Comparison of ENCODE assay signal across 8 cellular contexts in the genomic region with DNA sequence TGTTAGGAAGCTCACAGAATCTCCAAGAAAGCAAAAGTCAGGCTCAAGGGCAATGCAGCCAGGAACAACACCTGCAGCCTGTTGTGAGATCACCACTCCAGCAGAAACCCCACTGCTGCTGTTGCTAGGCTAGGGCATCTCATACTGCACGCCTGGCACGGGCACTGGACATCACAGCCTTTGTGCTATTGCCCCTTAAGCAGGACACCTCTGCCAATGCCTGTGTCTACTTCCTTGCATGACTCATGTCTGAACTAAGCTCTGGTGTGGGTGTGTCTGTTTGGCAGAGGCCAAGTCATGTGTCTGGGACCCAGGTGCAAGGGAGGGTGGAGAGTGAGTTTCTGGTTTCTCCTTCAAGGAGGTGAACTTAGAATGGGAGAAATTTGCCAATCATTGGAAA. TPM values are rescaled to one million over a fixed set of nuclear protein-coding genes. Genes with fewer than 3 reads are reported as not detected.
A peak's percentile ranks its signal among the peaks of the same experiment; 100 is the strongest.
DNase-seq lines count a peak whose midpoint lies in the region; ATAC-seq, FAIRE-seq and TF ChIP-seq lines count a peak whose summit lies in the region.

No MANE protein-coding gene starts in this region.

- H3K36me3 ChIP-seq in astrocyte (ENCODE audit: insufficient read depth, low read length) (no peaks in the 10 kb centered on the region), kidney epithelial cell (ENCODE audit: control insufficient read depth, insufficient read depth, low read length) (no peaks in the 10 kb centered on the region), thymus (ENCODE audit: control insufficient read depth, insufficient read depth) (no peaks in the 10 kb centered on the region)

- ATAC-seq in GM21367 (IDR thresholded peaks at IDR 0.05; ENCODE audit: unreplicated experiment) (peak; percentile 87), HG03460 (IDR thresholded peaks at IDR 0.05; ENCODE audit: unreplicated experiment) (peak; percentile 83)

- no peak overlapping the region for H2AFZ ChIP-seq in astrocyte (ENCODE audit: low read depth, low read length)

- H3K9me3 Mint-ChIP-seq in astrocyte (ENCODE audit: unreplicated experiment) = no peaks in the 10 kb centered on the region

- peak overlapping the region; percentile 19 for H3K4me2 ChIP-seq in astrocyte (ENCODE audit: low read length)

- DNase-seq in DMS153 treated with DMSO at 0.1 percent for 48 hours (lab: John Stamatoyannopoulos, UW; ENCODE audit: unreplicated experiment) (peak; percentile 52), RPMI8226 (peak; percentile 90), astrocyte (ENCODE audit: low read depth) (peak; percentile 89), kidney epithelial cell (ENCODE audit: low read depth) (peak; percentile 95), NCI-H2227 treated with DMSO at 0.1 percent for 48 hours (lab: John Stamatoyannopoulos, UW) (no peak)

- H3K4me1 Mint-ChIP-seq in astrocyte (ENCODE audit: low read depth, unreplicated experiment) = peaks cover 25% of the 10 kb centered on the region

- peak; percentile 69 for FAIRE-seq in astrocyte (lab: Jason Lieb, UNC)

- peaks cover 28% of the 10 kb centered on the region for H3K4me1 ChIP-seq in astrocyte (ENCODE audit: insufficient read depth, low read length)
- no peaks in the 10 kb centered on the region for H3K4me1 ChIP-seq in thymus (ENCODE audit: control insufficient read depth, insufficient read depth, low read length)

- H3K9ac ChIP-seq in astrocyte (ENCODE audit: low read length) = no peak overlapping the region

- H3K4me3 ChIP-seq in astrocyte (ENCODE audit: insufficient read depth, low read depth, low read length) (no peak overlapping the region), kidney epithelial cell (ENCODE audit: low read depth, low read length) (no peak overlapping the region), thymus (ENCODE audit: low read length) (no peak overlapping the region)

- peak overlapping the region; percentile 87 for H3K27ac ChIP-seq in astrocyte (ENCODE audit: low read depth, low read length)
- peak overlapping the region; percentile 12 for H3K27ac ChIP-seq in thymus (ENCODE audit: low read depth)

- TF ChIP-seq CTCF in astrocyte (IDR thresholded peaks at IDR 0.05; ENCODE audit: insufficient read depth, low read depth, low read length) = no peak
- TF ChIP-seq CTCF in kidney epithelial cell (IDR thresholded peaks at IDR 0.05; ENCODE audit: insufficient read depth, low read length, poor library complexity, severe bottlenecking) = no peak

- H3K9me3 ChIP-seq in astrocyte (ENCODE audit: insufficient read depth, low read depth, low read length) (no peaks in the 10 kb centered on the region), thymus (ENCODE audit: control insufficient read depth) (no peaks in the 10 kb centered on the region)

- H4K20me1 ChIP-seq in astrocyte (ENCODE audit: insufficient read depth, low read length) = no peaks in the 10 kb centered on the region

- H3K79me2 ChIP-seq in astrocyte (ENCODE audit: insufficient read depth, low read length) = no peaks in the 10 kb centered on the region

- peak overlapping the region; percentile 88 for H3K27ac Mint-ChIP-seq in astrocyte (ENCODE audit: unreplicated experiment)

- peak overlapping the region; percentile 45 for H3K4me3 Mint-ChIP-seq in astrocyte (ENCODE audit: unreplicated experiment)

- WGBS in thymus = 78% methylated on average over 2 of the region's 2 CpGs

- H3K27me3 ChIP-seq in astrocyte (ENCODE audit: insufficient read depth, low read length) (no peaks in the 10 kb centered on the region), kidney epithelial cell (ENCODE audit: control insufficient read depth, insufficient read depth, low read length) (no peaks in the 10 kb centered on the region), thymus (ENCODE audit: control insufficient read depth, insufficient read depth) (no peaks in the 10 kb centered on the region)

- H3K27me3 Mint-ChIP-seq in astrocyte (ENCODE audit: low read depth, unreplicated experiment) = no peaks in the 10 kb centered on the region

- no peaks in the 10 kb centered on the region for H3K36me3 Mint-ChIP-seq in astrocyte (ENCODE audit: low read depth, unreplicated experiment)

RNA-seq across cellular contexts. Expression of a gene that starts 10.0 kb away (rescaled TPM):
- total RNA-seq in astrocyte = 54.6 and 62.1 TPM in 2 replicates
- total RNA-seq in kidney epithelial cell = 59.0 and 63.7 TPM in 2 replicates
- 49.4 TPM for polyA plus RNA-seq in thymus

RNA-seq across cellular contexts. Expression of a gene that starts 17.7 kb away (rescaled TPM):
- total RNA-seq in astrocyte (0.38 and 0.70 TPM in 2 replicates), kidney epithelial cell (1.4 and 2.0 TPM in 2 replicates)
- polyA plus RNA-seq in thymus = 13.9 TPM
